Comparison of ENCODE assay signal across 23 cellular contexts in the genomic region with DNA sequence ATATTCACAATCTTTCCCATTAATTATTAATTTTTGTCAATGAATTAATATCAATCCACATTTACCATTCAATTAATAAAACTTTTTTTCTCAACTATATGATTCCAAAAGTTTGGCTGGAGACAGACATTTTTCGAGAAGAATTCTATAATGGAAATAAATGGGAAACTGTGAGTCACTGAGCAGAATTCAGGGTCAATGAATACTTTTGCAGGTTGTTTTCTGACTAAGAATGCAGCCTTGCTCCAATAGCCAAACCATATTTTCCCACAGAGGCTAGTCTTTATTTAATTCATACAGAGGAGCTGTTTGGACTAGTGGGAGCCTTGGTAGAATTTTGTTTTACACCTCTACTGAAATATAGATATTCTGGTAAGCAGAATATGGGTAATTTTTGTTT.
DNase-seq lines count a peak whose midpoint lies in the region; ATAC-seq, FAIRE-seq and TF ChIP-seq lines count a peak whose summit lies in the region.
"Had no signal": no experiment of that assay in that cellular context is flagged by ENCODE, and none has a peak within 500 bp of the region (broad histone marks: within the 10 kb centered on the region; RNA-seq: fewer than 3 reads in every experiment).

No MANE protein-coding gene starts in this region.

- TF ChIP-seq CTCF in astrocyte (IDR thresholded peaks at IDR 0.05; ENCODE audit: insufficient read depth, low read depth, low read length) (no peak), brain microvascular endothelial cell (IDR thresholded peaks at IDR 0.05; ENCODE audit: low read depth, low read length, missing control alignments) (no peak), OCI-LY7 (conservative IDR thresholded peaks at IDR 0.05; ENCODE audit: low read length) (no peak)

- in situ Hi-C loops in brain microvascular endothelial cell (cut with HindIII; ENCODE audit: low pct_ligation_motif_present, low sequenced_read_pairs), result no loop called here

- POLR2A ChIA-PET in OCI-LY7 (lab: Charles Lee), result interaction anchor here (0.7 to 1.1 kb wide), 2 partner anchors 9 to 14 kb away, joined by 3 to 6 read pairs; no protein-coding TSS in a partner anchor

- H3K4me1 Mint-ChIP-seq in astrocyte (ENCODE audit: low read depth, unreplicated experiment), result peaks cover 2% of the 10 kb centered on the region
- H3K4me1 Mint-ChIP-seq: CD4-positive, CD25-positive, alpha-beta regulatory T cell; CD8-positive, alpha-beta memory T cell; IgD-negative memory B cell had no signal

- H3K4me2 ChIP-seq in astrocyte (ENCODE audit: low read length) (no peak overlapping the region), OCI-LY7 (ENCODE audit: low read length) (no peak overlapping the region)

- CTCF ChIA-PET in OCI-LY7 (lab: Charles Lee; ENCODE audit: unreplicated experiment), result no interaction called here

- no peaks in the 10 kb centered on the region for H3K9me3 Mint-ChIP-seq in astrocyte (ENCODE audit: unreplicated experiment)

- no peaks in the 10 kb centered on the region for H3K27me3 ChIP-seq in astrocyte (ENCODE audit: insufficient read depth, low read length)
- no peaks in the 10 kb centered on the region for H3K27me3 ChIP-seq in brain microvascular endothelial cell (replicated peaks)
- H3K27me3 ChIP-seq: BE2C had no signal

- H3K4me1 ChIP-seq in astrocyte (ENCODE audit: insufficient read depth, low read length) (no peaks in the 10 kb centered on the region), OCI-LY7 (ENCODE audit: insufficient read depth, low read length, poor library complexity, severe bottlenecking) (no peaks in the 10 kb centered on the region)
- H3K4me1 ChIP-seq: BE2C, HAP-1 had no signal

- H4K20me1 ChIP-seq in astrocyte (ENCODE audit: insufficient read depth, low read length) (no peaks in the 10 kb centered on the region), OCI-LY7 (ENCODE audit: insufficient read depth, low read length) (no peaks in the 10 kb centered on the region)

- ATAC-seq in HG03045 (IDR thresholded peaks at IDR 0.05; ENCODE audit: unreplicated experiment), result no peak

- H3K9me2 ChIP-seq in OCI-LY7 (ENCODE audit: insufficient read depth, low read length), result no peaks in the 10 kb centered on the region

- H3K4me3 ChIP-seq in astrocyte (ENCODE audit: insufficient read depth, low read depth, low read length) (no peak overlapping the region), brain microvascular endothelial cell (ENCODE audit: low read depth, low read length) (no peak overlapping the region), OCI-LY7 (ENCODE audit: low read depth, low read length, poor library complexity, severe bottlenecking) (no peak overlapping the region)
- H3K4me3 ChIP-seq: GM23248, HAP-1 had no signal

- H3K36me3 Mint-ChIP-seq in astrocyte (ENCODE audit: low read depth, unreplicated experiment), result no peaks in the 10 kb centered on the region
- H3K36me3 Mint-ChIP-seq: CD4-positive, CD25-positive, alpha-beta regulatory T cell; CD8-positive, alpha-beta memory T cell; IgD-negative memory B cell had no signal

- H3K27ac ChIP-seq in astrocyte (ENCODE audit: low read depth, low read length), result no peak overlapping the region
- H3K27ac ChIP-seq in brain microvascular endothelial cell, result no peak overlapping the region
- no peak overlapping the region for H3K27ac ChIP-seq in OCI-LY7 (ENCODE audit: low read depth, low read length, poor library complexity, severe bottlenecking)
- H3K27ac ChIP-seq: GM23248 had no signal

- no peak overlapping the region for H3K27ac Mint-ChIP-seq in astrocyte (ENCODE audit: unreplicated experiment)
- H3K27ac Mint-ChIP-seq: CD4-positive, CD25-positive, alpha-beta regulatory T cell; CD8-positive, alpha-beta memory T cell; IgD-negative memory B cell had no signal

- H3K9me3 ChIP-seq in astrocyte (ENCODE audit: insufficient read depth, low read depth, low read length), result no peaks in the 10 kb centered on the region
- no peaks in the 10 kb centered on the region for H3K9me3 ChIP-seq in OCI-LY7 (ENCODE audit: low read length)
- H3K9me3 ChIP-seq: BE2C, HAP-1 had no signal

- H3K9ac ChIP-seq in astrocyte (ENCODE audit: low read length), result no peak overlapping the region
- H3K9ac ChIP-seq: GM23248 had no signal

- H2AFZ ChIP-seq in astrocyte (ENCODE audit: low read depth, low read length) (no peak overlapping the region), OCI-LY7 (ENCODE audit: low read length) (no peak overlapping the region)
- H2AFZ ChIP-seq: GM23248 had no signal

- H3K4me3 Mint-ChIP-seq in astrocyte (ENCODE audit: unreplicated experiment), result no peak overlapping the region
- H3K4me3 Mint-ChIP-seq: CD4-positive, CD25-positive, alpha-beta regulatory T cell; CD8-positive, alpha-beta memory T cell; IgD-negative memory B cell had no signal

- no TSS peak for BruUV-seq in OCI-LY7 (replicated peaks; lab: Mats Ljungman, UMichigan)

- H3K36me3 ChIP-seq in astrocyte (ENCODE audit: insufficient read depth, low read length) (no peaks in the 10 kb centered on the region), brain microvascular endothelial cell (replicated peaks) (no peaks in the 10 kb centered on the region), OCI-LY7 (ENCODE audit: insufficient read depth, low read length) (no peaks in the 10 kb centered on the region)
- H3K36me3 ChIP-seq: BE2C, HAP-1 had no signal

- intact Hi-C loops in OCI-LY7 (cut with micrococcal nuclease; ENCODE audit: unreplicated experiment), result no loop called here

- H3K27me3 Mint-ChIP-seq in astrocyte (ENCODE audit: low read depth, unreplicated experiment), result no peaks in the 10 kb centered on the region
- H3K27me3 Mint-ChIP-seq: CD4-positive, CD25-positive, alpha-beta regulatory T cell; CD8-positive, alpha-beta memory T cell; IgD-negative memory B cell had no signal

- DNase-seq in astrocyte (ENCODE audit: low read depth) (peak; percentile 10), brain microvascular endothelial cell (peak; percentile 3), stromal cell of bone marrow (ENCODE audit: low read depth) (peak; percentile 13), NK-92 (lab: John Stamatoyannopoulos, UW; ENCODE audit: unreplicated experiment) (no peak), OCI-LY7 (ENCODE audit: low spot score) (no peak)
- DNase-seq: ACHN; BE2C; C1 segment of cervical spinal cord; CD4-positive, CD25-positive, alpha-beta regulatory T cell; CD8-positive, alpha-beta memory T cell; COR-L47; DMS 273 treated with DMSO at 0.1 percent for 48 hours; DMS53; DND-41; GM23248 had no signal

- H3K79me2 ChIP-seq in astrocyte (ENCODE audit: insufficient read depth, low read length) (no peaks in the 10 kb centered on the region), OCI-LY7 (ENCODE audit: insufficient read depth, low read depth, low read length) (no peaks in the 10 kb centered on the region)

- FAIRE-seq in astrocyte (lab: Jason Lieb, UNC), result no peak
- peak; percentile 54 for FAIRE-seq in endometrium (lab: Jason Lieb, UNC)
- FAIRE-seq: G401.6, GM12891, GM19239, HTR-8/SVneo had no signal

Comparison
In these comparisons a context has a peak if more than half of its experiments do, and no peak if none do; other contexts are left out.
1. DNase-seq: peak in astrocyte (single experiment), brain microvascular endothelial cell (single experiment) and stromal cell of bone marrow (single experiment); none in NK-92 (single experiment) and OCI-LY7 (single experiment).